In genomic region chr2:144201126-144201525, GRCh38 we compare ENCODE assay signal across 1 cellular context.
TF ChIP-seq lines count a peak whose summit lies in the region.

No MANE protein-coding gene starts in this region.

TF ChIP-seq in IMR-90, 13 proteins besides CTCF, POLR2A, EP300 and RAD21 (continued from another document):
- TF ChIP-seq FOS (IDR thresholded peaks at IDR 0.05; ENCODE audit: low read depth, low read length) (no peak), CHD1 (IDR thresholded peaks at IDR 0.05; ENCODE audit: low read depth, low read length) (no peak), SMC3 (IDR thresholded peaks at IDR 0.05; ENCODE audit: low read depth, low read length) (no peak), MAFK (IDR thresholded peaks at IDR 0.05; ENCODE audit: low read depth, low read length) (no peak), BHLHE40 (IDR thresholded peaks at IDR 0.05; ENCODE audit: low read depth, low read length) (no peak), USF2 (IDR thresholded peaks at IDR 0.05; ENCODE audit: low read depth, low read length) (no peak), NFE2L2 (IDR thresholded peaks at IDR 0.05; ENCODE audit: low read depth, low read length) (no peak)
